ENCODE assay signal across 5 cellular contexts in the genomic region with DNA sequence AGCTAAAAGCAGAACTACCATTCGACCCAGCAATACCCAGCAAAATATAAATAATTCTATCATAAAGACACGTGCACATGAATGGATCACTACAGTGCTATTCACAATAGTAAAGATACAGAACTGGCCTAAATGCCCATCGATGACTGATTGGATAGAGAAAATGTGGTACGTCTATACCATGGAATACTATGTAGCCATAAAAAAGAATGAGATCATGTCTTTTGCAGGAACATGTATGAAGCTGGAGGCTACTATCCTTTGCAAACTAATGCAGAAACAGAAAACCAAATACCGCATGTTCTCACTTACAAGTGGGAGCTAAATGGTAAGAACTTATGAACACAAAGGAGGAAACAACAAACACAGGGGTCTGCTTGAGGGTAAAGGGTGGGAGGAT.
TF ChIP-seq lines count a peak whose summit lies in the region.

No MANE protein-coding gene starts in this region.

TF ChIP-seq in SK-N-SH treated with all-trans-retinoic acid at 6 μM for 48 hours, 23 proteins besides CTCF, POLR2A, EP300 and RAD21:
- TF ChIP-seq CREB5 (CRISPR knock-in tag; IDR thresholded peaks at IDR 0.05; ENCODE audit: low read depth) (no peak), ZNF8 (CRISPR knock-in tag; IDR thresholded peaks at IDR 0.05) (peak; percentile 92)

TF ChIP-seq in SK-N-SH, 30 proteins besides CTCF, POLR2A, EP300 and RAD21:
- TF ChIP-seq RFX5 (IDR thresholded peaks at IDR 0.05; ENCODE audit: low read length) = no peak
- TF ChIP-seq NRF1 (IDR thresholded peaks at IDR 0.05; ENCODE audit: low read depth, low read length) = no peak
- no peak for TF ChIP-seq GATA2 (CRISPR knock-in tag; IDR thresholded peaks at IDR 0.05)
- no peak for TF ChIP-seq REST (IDR thresholded peaks at IDR 0.05; ENCODE audit: low read depth, low read length)
- TF ChIP-seq MXI1 (IDR thresholded peaks at IDR 0.05; ENCODE audit: low read depth, low read length) = no peak

TF ChIP-seq in A549, 52 proteins besides CTCF, POLR2A, EP300 and RAD21:
- no peak for TF ChIP-seq USF2 (IDR thresholded peaks at IDR 0.05)
- no peak for TF ChIP-seq FOSL2 (IDR thresholded peaks at IDR 0.05)
- no peak for TF ChIP-seq FOSL2 (CRISPR knock-in tag; IDR thresholded peaks at IDR 0.05)
- 0 out of 2 replicates have a peak, but pooled peaks have one; percentile 48 for TF ChIP-seq CHD4 (IDR thresholded peaks at IDR 0.05; ENCODE audit: borderline replicate concordance)
- TF ChIP-seq BHLHE40 (IDR thresholded peaks at IDR 0.05; ENCODE audit: low read depth, low read length) = no peak
- no peak for TF ChIP-seq RCOR1 (IDR thresholded peaks at IDR 0.05; ENCODE audit: low read depth, low read length)
- no peak for TF ChIP-seq NPAS2 (CRISPR knock-in tag; IDR thresholded peaks at IDR 0.05; ENCODE audit: borderline replicate concordance)
- no peak for TF ChIP-seq KDM5A (IDR thresholded peaks at IDR 0.05)
- TF ChIP-seq TFCP2L1 (CRISPR knock-in tag; IDR thresholded peaks at IDR 0.05) = no peak
- no peak for TF ChIP-seq HEYL (CRISPR knock-in tag; IDR thresholded peaks at IDR 0.05)
- TF ChIP-seq, protein P1, sequence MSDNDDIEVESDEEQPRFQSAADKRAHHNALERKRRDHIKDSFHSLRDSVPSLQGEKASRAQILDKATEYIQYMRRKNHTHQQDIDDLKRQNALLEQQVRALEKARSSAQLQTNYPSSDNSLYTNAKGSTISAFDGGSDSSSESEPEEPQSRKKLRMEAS (IDR thresholded peaks at IDR 0.05) = no peak
- no peak for TF ChIP-seq ESRRA (IDR thresholded peaks at IDR 0.05; ENCODE audit: borderline replicate concordance, low read length)
- no peak for TF ChIP-seq EHF (CRISPR knock-in tag; IDR thresholded peaks at IDR 0.05)
- TF ChIP-seq HDAC2 (IDR thresholded peaks at IDR 0.05) = peak; percentile 31; the same call in 1 of the 2 replicates
- TF ChIP-seq, protein P2, sequence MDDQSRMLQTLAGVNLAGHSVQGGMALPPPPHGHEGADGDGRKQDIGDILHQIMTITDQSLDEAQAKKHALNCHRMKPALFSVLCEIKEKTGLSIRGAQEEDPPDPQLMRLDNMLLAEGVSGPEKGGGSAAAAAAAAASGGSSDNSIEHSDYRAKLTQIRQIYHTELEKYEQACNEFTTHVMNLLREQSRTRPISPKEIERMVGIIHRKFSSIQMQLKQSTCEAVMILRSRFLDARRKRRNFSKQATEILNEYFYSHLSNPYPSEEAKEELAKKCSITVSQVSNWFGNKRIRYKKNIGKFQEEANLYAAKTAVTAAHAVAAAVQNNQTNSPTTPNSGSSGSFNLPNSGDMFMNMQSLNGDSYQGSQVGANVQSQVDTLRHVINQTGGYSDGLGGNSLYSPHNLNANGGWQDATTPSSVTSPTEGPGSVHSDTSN (IDR thresholded peaks at IDR 0.05) = no peak
- TF ChIP-seq ZFP36 (IDR thresholded peaks at IDR 0.05; ENCODE audit: borderline replicate concordance, partially characterized antibody) = no peak
- peak; percentile 41; the same call in 1 of the 2 replicates for TF ChIP-seq KDM1A (IDR thresholded peaks at IDR 0.05; ENCODE audit: low read depth)
- TF ChIP-seq RARB (CRISPR knock-in tag; IDR thresholded peaks at IDR 0.05) = no peak

TF ChIP-seq in HEK293, 187 proteins besides CTCF, POLR2A, EP300 and RAD21:
- no peak for TF ChIP-seq ZNF391 (tag by site-specific recombination; IDR thresholded peaks at IDR 0.05; ENCODE audit: borderline replicate concordance, low read depth)
- peak; percentile 62; the same call in 1 of the 2 replicates for TF ChIP-seq ZNF146 (tag by site-specific recombination; IDR thresholded peaks at IDR 0.05)
TF ChIP-seq in HEK293: peak in this region for 1.

TF ChIP-seq in K562, 482 proteins besides CTCF, POLR2A, EP300 and RAD21:
- TF ChIP-seq HMGN3 (IDR thresholded peaks at IDR 0.05; ENCODE audit: borderline replicate concordance, extremely low read depth, insufficient read length, low read depth, low read length) (no peak), MCM2 (IDR thresholded peaks at IDR 0.05; ENCODE audit: low read depth) (no peak), STAG1 (CRISPR knock-in tag; IDR thresholded peaks at IDR 0.05; ENCODE audit: borderline replicate concordance) (no peak), CHD2 (IDR thresholded peaks at IDR 0.05; ENCODE audit: low read depth, low read length) (no peak), RBM25 (IDR thresholded peaks at IDR 0.05; ENCODE audit: low read depth, low read length, severe bottlenecking) (peak; percentile 27), BCOR (IDR thresholded peaks at IDR 0.05) (0 out of 2 replicates have a peak, but pooled peaks have one; percentile 31), KAT7 (CRISPR knock-in tag; IDR thresholded peaks at IDR 0.05; ENCODE audit: borderline replicate concordance) (no peak), ZNF146 (CRISPR knock-in tag; IDR thresholded peaks at IDR 0.05; ENCODE audit: unreplicated experiment) (peak; percentile 83), CBFA2T2 (conservative IDR thresholded peaks at IDR 0.05) (no peak)
